Comparison of ENCODE assay signal across 8 cellular contexts in genomic region chr2:210445116-210445707, GRCh38. TPM values are rescaled to one million over a fixed set of nuclear protein-coding genes. Genes with fewer than 3 reads are reported as not detected.
DNase-seq lines count a peak whose midpoint lies in the region; ATAC-seq, FAIRE-seq and TF ChIP-seq lines count a peak whose summit lies in the region.

No MANE protein-coding gene starts in this region.

- no peak overlapping the region for H3K4me3 ChIP-seq in CD4-positive, alpha-beta memory T cell (ENCODE audit: low read length in 2 of 2)
- no peak overlapping the region for H3K4me3 ChIP-seq in bronchial epithelial cell (ENCODE audit: low read depth, low read length)
- H3K4me3 ChIP-seq in mucosa of descending colon, result no peak overlapping the region

- H3K27ac ChIP-seq in CD4-positive, alpha-beta memory T cell (ENCODE audit: low read depth, low read length), result no peak overlapping the region

- FAIRE-seq in bronchial epithelial cell (lab: Jason Lieb, UNC), result no peak

- intact Hi-C loops in CD4-positive, alpha-beta memory T cell (cut with micrococcal nuclease), result no loop called here
- intact Hi-C loops in mucosa of descending colon (cut with DNase I, micrococcal nuclease), result no loop called here

- H3K9me3 Mint-ChIP-seq in CD4-positive, alpha-beta memory T cell, result peaks cover 0 to 31% (median 20%) of the 10 kb centered on the region in 8 donors

- H3K4me3 Mint-ChIP-seq in CD4-positive, alpha-beta memory T cell, result no peak overlapping the region

- H3K4me1 Mint-ChIP-seq in CD4-positive, alpha-beta memory T cell, result peaks cover 10 to 23% (median 16%) of the 10 kb centered on the region in 4 donors

- no peaks in the 10 kb centered on the region for H3K4me1 ChIP-seq in CD4-positive, alpha-beta memory T cell (ENCODE audit: insufficient read depth, low read length)
- no peaks in the 10 kb centered on the region for H3K4me1 ChIP-seq in mucosa of descending colon (ENCODE audit: low read depth)

- no peaks in the 10 kb centered on the region for H3K9me3 ChIP-seq in CD4-positive, alpha-beta memory T cell (ENCODE audit: control insufficient read depth in 1 of 2, low read length in 2 of 2)
- H3K9me3 ChIP-seq in mucosa of descending colon, result peaks cover 4% of the 10 kb centered on the region

- CTCF ChIA-PET in CD4-positive, alpha-beta memory T cell (lab: Charles Lee; ENCODE audit: partially characterized antibody), result interaction anchor here (1.7 kb wide), 1 partner anchor 17 kb away, joined by 5 read pairs; no protein-coding TSS in a partner anchor

- peaks cover 26% of the 10 kb centered on the region for H3K36me3 ChIP-seq in CD4-positive, alpha-beta memory T cell (ENCODE audit: insufficient read depth, low read length)
- H3K36me3 ChIP-seq in bronchial epithelial cell (ENCODE audit: control insufficient read depth, insufficient read depth, low read length) (no peaks in the 10 kb centered on the region), mucosa of descending colon (ENCODE audit: low read depth) (no peaks in the 10 kb centered on the region)

- ATAC-seq in GM19452 (IDR thresholded peaks at IDR 0.05; ENCODE audit: unreplicated experiment) (peak; percentile 49), mucosa of descending colon (no peak), GM21717 (IDR thresholded peaks at IDR 0.05; ENCODE audit: unreplicated experiment) (no peak), HG02763 (IDR thresholded peaks at IDR 0.05; ENCODE audit: unreplicated experiment) (no peak)

- no peaks in the 10 kb centered on the region for H3K27me3 ChIP-seq in CD4-positive, alpha-beta memory T cell (ENCODE audit: insufficient read depth, low read length)
- H3K27me3 ChIP-seq in bronchial epithelial cell (ENCODE audit: control insufficient read depth, insufficient read depth, low read length), result no peaks in the 10 kb centered on the region

- TF ChIP-seq CTCF in bronchial epithelial cell (IDR thresholded peaks at IDR 0.05; ENCODE audit: insufficient read depth, low read length, severe bottlenecking), result peak; percentile 39
- peak; percentile 47 for TF ChIP-seq CTCF in mucosa of descending colon (IDR thresholded peaks at IDR 0.05)

- H3K27ac Mint-ChIP-seq in CD4-positive, alpha-beta memory T cell, result no peak overlapping the region

- H3K27me3 Mint-ChIP-seq in CD4-positive, alpha-beta memory T cell, result no peaks in the 10 kb centered on the region

- H3K36me3 Mint-ChIP-seq in CD4-positive, alpha-beta memory T cell, result peaks cover 66 to 69% of the 10 kb centered on the region in 2 donors

- POLR2A ChIA-PET in CD4-positive, alpha-beta memory T cell (lab: Charles Lee; ENCODE audit: partially characterized antibody), result no interaction called here

- DNase-seq in CD4-positive, alpha-beta memory T cell, result peak in 4 of 5 donors; percentile 11 to 18 (median 16)
- DNase-seq in NCI-H2029 treated with DMSO at 0.1 percent for 48 hours (lab: John Stamatoyannopoulos, UW) (peak; percentile 24), bronchial epithelial cell (ENCODE audit: low read depth) (peak; percentile 41), mucosa of descending colon (no peak), amniotic stem cell (lab: John Stamatoyannopoulos, UW) (no peak)

RNA-seq across cellular contexts. Expression of gene LANCL1, which starts 31.3 kb away (rescaled TPM):
- 10 to 100 TPM; 30.2 to 32.8 TPM for total RNA-seq in CD4-positive, alpha-beta memory T cell
- 10 to 100 TPM; 25.0 to 28.5 TPM for polyA plus RNA-seq in CD4-positive, alpha-beta memory T cell
- total RNA-seq in bronchial epithelial cell (19.5 and 22.7 TPM in 2 replicates), mucosa of descending colon (10 to 100 TPM; 20.8 to 45.5 (median 28.0) TPM)

Comparison
In these comparisons a context has a peak if more than half of its experiments do, and no peak if none do; other contexts are left out.
1. DNase-seq: peak in CD4-positive, alpha-beta memory T cell (4 of 5), NCI-H2029 treated with DMSO at 0.1 percent for 48 hours (single experiment) and bronchial epithelial cell (single experiment); none in mucosa of descending colon (0 of 3) and amniotic stem cell (single experiment).